8 cellular contexts compared by ENCODE assay signal in genomic region chr11:69912911-69913451, GRCh38.
DNase-seq lines count a peak whose midpoint lies in the region; ATAC-seq and TF ChIP-seq lines count a peak whose summit lies in the region.

No MANE protein-coding gene starts in this region.

- peak overlapping the region; percentile 28; the same call in 1 of the 2 replicates for H2AFZ ChIP-seq in GM23338

- no peaks in the 10 kb centered on the region for H4K20me1 ChIP-seq in GM23338 (replicated peaks; ENCODE audit: insufficient read depth)

- no peak for DNase-seq in AG09309 (ENCODE audit: low read depth)
- peak; percentile 51 for DNase-seq in GM23338 (ENCODE audit: low spot score)
- DNase-seq in WERI-Rb-1 = no peak
- no peak for DNase-seq in kidney epithelial cell (ENCODE audit: low read depth)
- no peak for DNase-seq in putamen (ENCODE audit: low spot score)
- DNase-seq in NCI-H2227 treated with DMSO at 0.1 percent for 48 hours (lab: John Stamatoyannopoulos, UW) = no peak
- DNase-seq in DMS53 (lab: John Stamatoyannopoulos, UW) = no peak

- H3K36me3 ChIP-seq in GM23338 (ENCODE audit: insufficient read depth) (no peaks in the 10 kb centered on the region), WERI-Rb-1 (no peaks in the 10 kb centered on the region), kidney epithelial cell (ENCODE audit: control insufficient read depth, insufficient read depth, low read length) (no peaks in the 10 kb centered on the region)

- no peak overlapping the region for H3K4me3 Mint-ChIP-seq in GM23338

- H3K4me3 ChIP-seq in AG09309 (ENCODE audit: control insufficient read depth, low read depth, low read length) (no peak overlapping the region), GM23338 (no peak overlapping the region), WERI-Rb-1 (ENCODE audit: low read depth, low read length) (no peak overlapping the region), kidney epithelial cell (ENCODE audit: low read depth, low read length) (no peak overlapping the region)

- H3K4me2 ChIP-seq in GM23338 = no peak overlapping the region

- peaks cover 15% of the 10 kb centered on the region for H3K27me3 Mint-ChIP-seq in GM23338 (ENCODE audit: insufficient read depth, low read depth, poor library complexity)

- H3K4me1 ChIP-seq in GM23338 (ENCODE audit: insufficient read depth) = no peaks in the 10 kb centered on the region

- no peaks in the 10 kb centered on the region for H3K9me3 Mint-ChIP-seq in GM23338

- no peaks in the 10 kb centered on the region for H3K9me2 ChIP-seq in GM23338 (ENCODE audit: insufficient read depth)

- H3K4me1 Mint-ChIP-seq in GM23338 = peaks cover 4% of the 10 kb centered on the region; the same call in 2 of the 3 replicates

- peaks cover 1% of the 10 kb centered on the region; the same call in 1 of the 2 replicates for H3K27me3 ChIP-seq in GM23338 (ENCODE audit: insufficient read depth)
- peaks cover 7% of the 10 kb centered on the region for H3K27me3 ChIP-seq in WERI-Rb-1 (ENCODE audit: insufficient read depth, low read depth, severe bottlenecking)
- peaks cover 29% of the 10 kb centered on the region for H3K27me3 ChIP-seq in kidney epithelial cell (ENCODE audit: control insufficient read depth, insufficient read depth, low read length)

- no peaks in the 10 kb centered on the region for H3K36me3 Mint-ChIP-seq in GM23338 (ENCODE audit: low read depth)

- no peaks in the 10 kb centered on the region for H3K79me2 ChIP-seq in GM23338 (replicated peaks; ENCODE audit: insufficient read depth)

- TF ChIP-seq CTCF in AG09309 (IDR thresholded peaks at IDR 0.05; ENCODE audit: control insufficient read depth, insufficient read depth, low read depth, low read length, missing control alignments) (peak; percentile 49), GM23338 (conservative IDR thresholded peaks at IDR 0.05; ENCODE audit: low read depth in 2 of 2) (peak; percentile 49 to 58), WERI-Rb-1 (IDR thresholded peaks at IDR 0.05; ENCODE audit: low read depth, low read length) (peak; percentile 59; the same call in 1 of the 2 replicates), kidney epithelial cell (IDR thresholded peaks at IDR 0.05; ENCODE audit: insufficient read depth, low read length, poor library complexity, severe bottlenecking) (peak; percentile 36)

- peak; percentile 54 for ATAC-seq in GM23338
- ATAC-seq in HG02840 (IDR thresholded peaks at IDR 0.05; ENCODE audit: low FRiP score, unreplicated experiment) = no peak

- H3K9me3 ChIP-seq in WERI-Rb-1 (ENCODE audit: severe bottlenecking) = peaks cover 5% of the 10 kb centered on the region

- H3K27ac ChIP-seq in GM23338 (ENCODE audit: low read depth) (no peak overlapping the region), WERI-Rb-1 (no peak overlapping the region)

- no peaks in the 10 kb centered on the region for H3F3A ChIP-seq in GM23338 (replicated peaks; ENCODE audit: low read depth)

- no peak overlapping the region for H3K27ac Mint-ChIP-seq in GM23338

TF ChIP-seq in GM23338, 12 proteins besides CTCF, POLR2A, EP300 and RAD21:
- no peak for TF ChIP-seq CREB1 (CRISPR knock-in tag; IDR thresholded peaks at IDR 0.05; ENCODE audit: low read depth)
- TF ChIP-seq ZNF331 (CRISPR knock-in tag; IDR thresholded peaks at IDR 0.05; ENCODE audit: low read depth) = no peak
